In genomic region chr17:80832888-80833583, GRCh38 we compare ENCODE assay signal across 9 cellular contexts.
A peak's percentile ranks its signal among the peaks of the same experiment; 100 is the strongest.
DNase-seq lines count a peak whose midpoint lies in the region; ATAC-seq and TF ChIP-seq lines count a peak whose summit lies in the region.
"Had no signal": no experiment of that assay in that cellular context is flagged by ENCODE, and none has a peak within 500 bp of the region (broad histone marks: within the 10 kb centered on the region; RNA-seq: fewer than 3 reads in every experiment).

No MANE protein-coding gene starts in this region.

- TF ChIP-seq CTCF in coronary artery (IDR thresholded peaks at IDR 0.05): no peak

- peak overlapping the region; percentile 96 for H3K27ac Mint-ChIP-seq in activated CD4-positive, alpha-beta T cell treated with anti-CD3 and anti-CD28 coated beads, Interleukin-2, amount 10 ng/mL, durations not matched to agents 24 days and 14 days

- ATAC-seq in HG03175 (IDR thresholded peaks at IDR 0.05; ENCODE audit: unreplicated experiment) (peak; percentile 88), left colon (peak; percentile 98)

- DNase-seq in AG08395 (ENCODE audit: low spot score): peak; percentile 97
- peak; percentile 98 for DNase-seq in NCI-H345 (lab: John Stamatoyannopoulos, UW)
- DNase-seq in activated CD4-positive, alpha-beta T cell treated with anti-CD3 and anti-CD28 coated beads, Interleukin-2, amount 10 ng/mL, durations not matched to agents 24 days and 14 days: peak; percentile 95
- peak; percentile 92 for DNase-seq in coronary artery (ENCODE audit: low spot score)
- DNase-seq in left colon: peak; percentile 79 to 93
- DNase-seq in stimulated activated CD4-positive, alpha-beta T cell treated with anti-CD3 and anti-CD28 coated beads, Interleukin-1b, Interleukin-23, amount 100 ng/mL, for 1 hour (ENCODE audit: low read depth in 2 of 2): peak; percentile 42 to 63

- peaks cover 61% of the 10 kb centered on the region for H3K4me1 Mint-ChIP-seq in activated CD4-positive, alpha-beta T cell treated with anti-CD3 and anti-CD28 coated beads, Interleukin-2, amount 10 ng/mL, durations not matched to agents 24 days and 14 days

- peaks cover 4% of the 10 kb centered on the region for H3K9me3 Mint-ChIP-seq in activated CD4-positive, alpha-beta T cell treated with anti-CD3 and anti-CD28 coated beads, Interleukin-2, amount 10 ng/mL, durations not matched to agents 24 days and 14 days

- no peaks in the 10 kb centered on the region for H3K27me3 Mint-ChIP-seq in activated CD4-positive, alpha-beta T cell treated with anti-CD3 and anti-CD28 coated beads, Interleukin-2, amount 10 ng/mL, durations not matched to agents 24 days and 14 days

- peaks cover 45% of the 10 kb centered on the region for H3K36me3 Mint-ChIP-seq in activated CD4-positive, alpha-beta T cell treated with anti-CD3 and anti-CD28 coated beads, Interleukin-2, amount 10 ng/mL, durations not matched to agents 24 days and 14 days (ENCODE audit: low read depth)

- in situ Hi-C loops in GM18951 (cut with MboI; ENCODE audit: low sequenced_read_pairs, unreplicated experiment): no loop called here

- H3K4me3 ChIP-seq in coronary artery: peak overlapping the region; percentile 72

- peak overlapping the region; percentile 77 to 86 for H3K27ac ChIP-seq in coronary artery
- H3K27ac ChIP-seq: HL-60 had no signal

- intact Hi-C loops in activated CD4-positive, alpha-beta T cell treated with anti-CD3 and anti-CD28 coated beads, Interleukin-2, amount 10 ng/mL, durations not matched to agents 24 days and 14 days (cut with micrococcal nuclease): loop anchor here (1.0 to 10.0 kb wide), 8 partner anchors 20 to 238 kb away; no protein-coding TSS in a partner anchor
- intact Hi-C loops in left colon (cut with DNase I, micrococcal nuclease): no loop called here

- TF ChIP-seq POLR2A in GM18951 (IDR thresholded peaks at IDR 0.05; ENCODE audit: extremely low read depth, insufficient read depth, insufficient read length): peak; percentile 65

- peak overlapping the region; percentile 85 for H3K4me3 Mint-ChIP-seq in activated CD4-positive, alpha-beta T cell treated with anti-CD3 and anti-CD28 coated beads, Interleukin-2, amount 10 ng/mL, durations not matched to agents 24 days and 14 days

Comparison
In these comparisons a context has a peak if more than half of its experiments do, and no peak if none do; other contexts are left out.
1. Peak in every context shown above with its lines: DNase-seq, ATAC-seq, H3K4me3 ChIP-seq and H3K27ac ChIP-seq.